Comparison of ENCODE assay signal across 25 cellular contexts in genomic region chr15:23983500-23984259, GRCh38.
"Had no signal": no experiment of that assay in that cellular context is flagged by ENCODE, and none has a peak within 500 bp of the region (broad histone marks: within the 10 kb centered on the region; RNA-seq: fewer than 3 reads in every experiment).

No MANE protein-coding gene starts in this region.

- H3K27ac ChIP-seq: colonic mucosa, coronary artery, dorsolateral prefrontal cortex, epithelial cell of prostate, esophagus muscularis mucosa, esophagus squamous epithelium, foreskin keratinocyte, gastrocnemius medialis, gastroesophageal sphincter, heart left ventricle, heart right ventricle had no signal

- H3K4me1 Mint-ChIP-seq: endodermal cell had no signal

- DNase-seq: colonic mucosa; cortex of kidney; dermis blood vessel endothelial cell; dorsolateral prefrontal cortex; effector CD4-positive, alpha-beta T cell; effector CD8-positive, alpha-beta T cell; effector memory CD4-positive, alpha-beta T cell; effector memory CD8-positive, alpha-beta T cell; endodermal cell; erythroblast; esophagus squamous epithelium; foreskin fibroblast; foreskin keratinocyte; foreskin melanocyte; gastrocnemius medialis; glutamatergic neuron; head of caudate nucleus; heart left ventricle; heart right ventricle had no signal

- H3K9me3 ChIP-seq: colonic mucosa, esophagus muscularis mucosa, esophagus squamous epithelium, gastrocnemius medialis, gastroesophageal sphincter had no signal

- H3K4me3 ChIP-seq: colonic mucosa, coronary artery, dorsolateral prefrontal cortex, esophagus muscularis mucosa, esophagus squamous epithelium, gastrocnemius medialis, gastroesophageal sphincter, heart left ventricle, heart right ventricle had no signal

- H3K36me3 ChIP-seq: colonic mucosa, esophagus muscularis mucosa, esophagus squamous epithelium, gastrocnemius medialis, gastroesophageal sphincter, heart left ventricle, heart right ventricle had no signal

- H3K27me3 Mint-ChIP-seq: dendritic cell treated with granulocyte-macrophage colony-stimulating factor and Interleukin-4, amounts not matched to agents 40 ng/mL and 50 ng/mL, for 4 days; effector memory CD8-positive, alpha-beta T cell had no signal

- ATAC-seq: effector memory CD8-positive, alpha-beta T cell; esophagus mucosa; foreskin keratinocyte; gastrocnemius medialis; gastroesophageal sphincter; heart left ventricle; heart right ventricle had no signal

- H3K4me3 Mint-ChIP-seq: dendritic cell treated with granulocyte-macrophage colony-stimulating factor and Interleukin-4, amounts not matched to agents 40 ng/mL and 50 ng/mL, for 4 days; effector memory CD8-positive, alpha-beta T cell; endodermal cell had no signal

- H3K4me1 ChIP-seq: colonic mucosa, esophagus muscularis mucosa, esophagus squamous epithelium, foreskin keratinocyte, gastrocnemius medialis, gastroesophageal sphincter, heart left ventricle, heart right ventricle had no signal

- H3K27me3 ChIP-seq: colonic mucosa, esophagus muscularis mucosa, esophagus squamous epithelium, foreskin keratinocyte, gastrocnemius medialis, gastroesophageal sphincter, heart left ventricle, heart right ventricle had no signal

- H3K27ac Mint-ChIP-seq: dendritic cell treated with granulocyte-macrophage colony-stimulating factor and Interleukin-4, amounts not matched to agents 40 ng/mL and 50 ng/mL, for 4 days; effector memory CD8-positive, alpha-beta T cell; endodermal cell had no signal
